Comparison of ENCODE assay signal across 8 cellular contexts in genomic region chr16:30786936-30787612, GRCh38. TPM values are rescaled to one million over a fixed set of nuclear protein-coding genes. Genes with fewer than 3 reads are reported as not detected.
DNase-seq lines count a peak whose midpoint lies in the region; ATAC-seq, FAIRE-seq and TF ChIP-seq lines count a peak whose summit lies in the region.

Gene ZNF629 (minus strand): TSS chr16:30787205. CDS start chr16:30784482, 2,723 bp downstream.

- intact Hi-C loops in colonic mucosa (cut with DNase I) = loop anchor here (2.0 kb wide), 1 partner anchor 18 kb away; no protein-coding TSS in a partner anchor

- ATAC-seq in HG03442 (IDR thresholded peaks at IDR 0.05; ENCODE audit: unreplicated experiment) (no peak), HG02571 (IDR thresholded peaks at IDR 0.05; ENCODE audit: unreplicated experiment) (no peak)

- peak within 1 kb of the TSS; percentile 83 for H3K4me3 ChIP-seq in colonic mucosa
- peak within 1 kb of the TSS; percentile 75 for H3K4me3 ChIP-seq in small intestine (ENCODE audit: low read depth in 1 of 2, low read length in 2 of 2)

- H3K27ac ChIP-seq in colonic mucosa (peak within 1 kb of the TSS; percentile 64), small intestine (ENCODE audit: low read depth in 1 of 2, low read length in 1 of 2) (peak within 1 kb of the TSS; percentile 63 to 90)

- H3K9ac ChIP-seq in colonic mucosa (ENCODE audit: low read depth in 2 of 2, low read length in 2 of 2) = peak within 1 kb of the TSS; percentile 96

- H3K4me1 ChIP-seq in colonic mucosa = peaks cover 8% of the 10 kb centered on the region
- H3K4me1 ChIP-seq in small intestine (ENCODE audit: control insufficient read depth in 2 of 2, insufficient read depth in 1 of 2, low read depth in 1 of 2, low read length in 1 of 2) = peaks cover 0 to 4% of the 10 kb centered on the region in 2 donors

- H3K36me3 ChIP-seq in colonic mucosa = peaks cover 3% of the 10 kb centered on the region
- peaks cover 4 to 8% of the 10 kb centered on the region in 2 donors for H3K36me3 ChIP-seq in small intestine (ENCODE audit: control insufficient read depth in 2 of 2, insufficient read depth in 2 of 2, low read length in 2 of 2)

- no peak for FAIRE-seq in small intestine (lab: Jason Lieb, UNC)

- in situ Hi-C loops in KBM-7 (cut with MboI; ENCODE audit: low pct_unique_long_range_greater_than_20kb, low sequenced_read_pairs) = no loop called here

- 1 to 3% (median 2%) methylated on average over 35 to 37 of the region's 37 CpGs for WGBS in small intestine, 3 donors

- H3K9me3 ChIP-seq in colonic mucosa (no peaks in the 10 kb centered on the region), small intestine (ENCODE audit: control insufficient read depth, low read depth) (no peaks in the 10 kb centered on the region)

- H3K27me3 ChIP-seq in colonic mucosa (no peaks in the 10 kb centered on the region), small intestine (ENCODE audit: control insufficient read depth in 2 of 2, insufficient read depth in 2 of 2, low read length in 2 of 2) (no peaks in the 10 kb centered on the region)

- no peak for TF ChIP-seq CTCF in colonic mucosa (IDR thresholded peaks at IDR 0.05)

- DNase-seq in DMS153 treated with DMSO at 0.1 percent for 48 hours (lab: John Stamatoyannopoulos, UW; ENCODE audit: unreplicated experiment) (peak; percentile 37), KBM-7 (peak; percentile 72), SW480 (ENCODE audit: low spot score) (peak; percentile 67), colonic mucosa (peak; percentile 75), kidney glomerular epithelial cell (lab: John Stamatoyannopoulos, UW) (peak; percentile 20), small intestine (peak; percentile 68)

RNA-seq across cellular contexts. Expression of gene ZNF629, which starts in this region (rescaled TPM):
- total RNA-seq in colonic mucosa = 10 to 100 TPM; 11.8 to 15.2 TPM
- polyA plus RNA-seq in small intestine = 1 to 10 TPM; 3.4 to 8.0 (median 3.5) TPM

Comparison
In these comparisons a context has a peak if more than half of its experiments do, and no peak if none do; other contexts are left out.
1. DNase-seq: peak in every context shown above with its lines; median percentile 75 in colonic mucosa; 72 in KBM-7; 68 in small intestine; 67 in SW480; 37 in DMS153 treated with DMSO at 0.1 percent for 48 hours; 20 in kidney glomerular epithelial cell.